In genomic region chr17:77421635-77421982, GRCh38 we compare ENCODE assay signal across 8 cellular contexts.
DNase-seq lines count a peak whose midpoint lies in the region; ATAC-seq and TF ChIP-seq lines count a peak whose summit lies in the region.

No MANE protein-coding gene starts in this region.

- no peak overlapping the region for H2BK5ac ChIP-seq in neuronal stem cell (ENCODE audit: low read length)

- H3K4me3 ChIP-seq in A673 (ENCODE audit: low read depth, low read length, poor library complexity, severe bottlenecking), result peak overlapping the region; percentile 23
- H3K4me3 ChIP-seq in HUES64 (ENCODE audit: low read length), result no peak overlapping the region; the same call in 1 of the 2 replicates
- no peak overlapping the region for H3K4me3 ChIP-seq in colonic mucosa
- H3K4me3 ChIP-seq in neuronal stem cell (ENCODE audit: low read length in 2 of 2), result no peak overlapping the region
- no peak overlapping the region for H3K4me3 ChIP-seq in mucosa of descending colon

- BruUV-seq in A673 (replicated peaks; lab: Mats Ljungman, UMichigan), result no TSS peak

- TF ChIP-seq CTCF in A673 (conservative IDR thresholded peaks at IDR 0.05; ENCODE audit: low read depth, low read length), result no peak
- TF ChIP-seq CTCF in colonic mucosa (IDR thresholded peaks at IDR 0.05), result no peak
- TF ChIP-seq CTCF in mucosa of descending colon (IDR thresholded peaks at IDR 0.05), result no peak

- CTCF ChIA-PET in A673 (lab: Charles Lee), result interaction anchor here (1.8 kb wide), 1 partner anchor 8 kb away, joined by 5 read pairs; no protein-coding TSS in a partner anchor

- peak overlapping the region; percentile 87 for H2BK15ac ChIP-seq in neuronal stem cell (ENCODE audit: low read length)

- no peak overlapping the region for H3K4me2 ChIP-seq in neuronal stem cell (ENCODE audit: insufficient read depth, low read length, poor library complexity, severe bottlenecking)

- no peak for DNase-seq in A673 (ENCODE audit: low spot score)
- DNase-seq in colonic mucosa, result no peak
- no peak for DNase-seq in neuronal stem cell (ENCODE audit: low spot score)
- DNase-seq in RKO (ENCODE audit: low spot score), result no peak
- no peak for DNase-seq in middle frontal gyrus (ENCODE audit: extremely low spot score, low spot score)
- no peak for DNase-seq in COLO668 (lab: John Stamatoyannopoulos, UW; ENCODE audit: unreplicated experiment)
- DNase-seq in mucosa of descending colon, result no peak

- H2AFZ ChIP-seq in neuronal stem cell (ENCODE audit: low read length), result no peak overlapping the region

- H3K27ac ChIP-seq in A673 (ENCODE audit: low read depth, low read length, poor library complexity, severe bottlenecking) (peak overlapping the region; percentile 75), HUES64 (ENCODE audit: low read depth, low read length) (peak overlapping the region; percentile 76), colonic mucosa (peak overlapping the region; percentile 56), neuronal stem cell (replicated peaks; ENCODE audit: low read length) (peak overlapping the region; percentile 51)

- H3K4ac ChIP-seq in neuronal stem cell (ENCODE audit: low read length), result no peak overlapping the region

- H3K27me3 ChIP-seq in A673 (replicated peaks; ENCODE audit: insufficient read depth, low read depth, low read length, poor library complexity) (no peaks in the 10 kb centered on the region), HUES64 (ENCODE audit: insufficient read depth, low read length) (no peaks in the 10 kb centered on the region), colonic mucosa (no peaks in the 10 kb centered on the region), neuronal stem cell (ENCODE audit: control insufficient read depth in 3 of 3, insufficient read depth in 3 of 3, low read depth in 1 of 3, low read length in 3 of 3) (no peaks in the 10 kb centered on the region)

- H3K9ac ChIP-seq in HUES64 (ENCODE audit: low read depth, low read length) (peak overlapping the region; percentile 34; the same call in 1 of the 2 replicates), colonic mucosa (ENCODE audit: low read depth in 2 of 2, low read length in 2 of 2) (peak overlapping the region in 1 of 2 donors; percentile 40), neuronal stem cell (ENCODE audit: low read depth, low read length, poor library complexity) (peak overlapping the region; percentile 32)

- H2BK12ac ChIP-seq in neuronal stem cell (ENCODE audit: low read length), result no peak overlapping the region

- peak overlapping the region; percentile 42 for H2AK5ac ChIP-seq in neuronal stem cell (ENCODE audit: low read depth, low read length)

- ATAC-seq in mucosa of descending colon, result no peak

- no peak overlapping the region for H4K8ac ChIP-seq in neuronal stem cell (ENCODE audit: low read depth, low read length)

- no peak overlapping the region for H4K91ac ChIP-seq in neuronal stem cell (ENCODE audit: low read depth, low read length, poor library complexity)

- H3K36me3 ChIP-seq in A673 (ENCODE audit: insufficient read depth, low read length, poor library complexity, severe bottlenecking) (no peaks in the 10 kb centered on the region), HUES64 (ENCODE audit: insufficient read depth, low read length) (no peaks in the 10 kb centered on the region), colonic mucosa (no peaks in the 10 kb centered on the region), neuronal stem cell (replicated peaks in 1 of 2; ENCODE audit: control insufficient read depth in 2 of 2, insufficient read depth in 2 of 2, low read length in 2 of 2) (peaks cover 0 to 10% of the 10 kb centered on the region in 2 donors), mucosa of descending colon (ENCODE audit: low read depth) (no peaks in the 10 kb centered on the region)

- intact Hi-C loops in A673 (cut with micrococcal nuclease; ENCODE audit: unreplicated experiment), result no loop called here
- intact Hi-C loops in colonic mucosa (cut with DNase I), result no loop called here
- intact Hi-C loops in mucosa of descending colon (cut with DNase I, micrococcal nuclease), result no loop called here

- no peak overlapping the region for H3K23ac ChIP-seq in neuronal stem cell (ENCODE audit: low read depth, low read length, poor library complexity)

- peaks cover 25% of the 10 kb centered on the region for H3K79me1 ChIP-seq in neuronal stem cell (ENCODE audit: low read depth, low read length)

- WGBS in HUES64, result 68% methylated on average over 13 of the region's 13 CpGs
- no CpG with 5 or more reads among the region's 13 CpGs for whole genome bisulfite sequencing in neuronal stem cell (ENCODE audit: extremely low coverage in 2 of 2, insufficient read length in 2 of 2, insufficient replicate concordance in 1 of 2), 2 donors

- peaks cover 67% of the 10 kb centered on the region for H3K4me1 ChIP-seq in A673 (ENCODE audit: insufficient read depth, low read length, poor library complexity, severe bottlenecking)
- peaks cover 55% of the 10 kb centered on the region for H3K4me1 ChIP-seq in HUES64 (ENCODE audit: insufficient read depth, low read length)
- peaks cover 18% of the 10 kb centered on the region for H3K4me1 ChIP-seq in colonic mucosa
- H3K4me1 ChIP-seq in neuronal stem cell (ENCODE audit: control insufficient read depth in 2 of 2, insufficient read depth in 1 of 2, low read depth in 1 of 2, low read length in 2 of 2), result peaks cover 56 to 57% of the 10 kb centered on the region in 2 donors
- H3K4me1 ChIP-seq in mucosa of descending colon (ENCODE audit: low read depth), result peaks cover 17% of the 10 kb centered on the region

- peak overlapping the region; percentile 29 for H3K18ac ChIP-seq in neuronal stem cell (ENCODE audit: low read length)

- H3K9me3 ChIP-seq in A673 (ENCODE audit: low read depth, low read length, poor library complexity, severe bottlenecking) (no peaks in the 10 kb centered on the region), HUES64 (ENCODE audit: insufficient read depth, low read depth, low read length) (no peaks in the 10 kb centered on the region), colonic mucosa (no peaks in the 10 kb centered on the region), neuronal stem cell (replicated peaks in 1 of 2; ENCODE audit: control insufficient read depth in 2 of 2, insufficient read depth in 1 of 2, low read depth in 1 of 2, low read length in 2 of 2) (no peaks in the 10 kb centered on the region), mucosa of descending colon (no peaks in the 10 kb centered on the region)

- H3K14ac ChIP-seq in neuronal stem cell (ENCODE audit: low read length), result no peak overlapping the region

- peak overlapping the region; percentile 2 for H2BK120ac ChIP-seq in neuronal stem cell (ENCODE audit: low read depth, low read length)

- POLR2A ChIA-PET in A673 (lab: Charles Lee; ENCODE audit: low non-redundant PET), result no interaction called here
